In genomic region chr14:70442750-70443149, GRCh38 we compare ENCODE assay signal across 2 cellular contexts.
TF ChIP-seq lines count a peak whose summit lies in the region.

No MANE protein-coding gene starts in this region.

TF ChIP-seq in HCT116, 20 proteins besides CTCF, POLR2A, EP300 and RAD21:
- TF ChIP-seq ZNF274 (IDR thresholded peaks at IDR 0.05; ENCODE audit: low read depth, low read length), result no peak
- no peak for TF ChIP-seq YY1 (IDR thresholded peaks at IDR 0.05; ENCODE audit: extremely low read depth, insufficient replicate concordance, low read depth, low read length)
- TF ChIP-seq TCF7L2 (IDR thresholded peaks at IDR 0.05; ENCODE audit: borderline replicate concordance, extremely low read depth, insufficient read depth, insufficient read length), result no peak
- peak; percentile 87 for TF ChIP-seq CBX3 (IDR thresholded peaks at IDR 0.05; ENCODE audit: low read depth)

TF ChIP-seq in H1, 55 proteins besides CTCF, POLR2A, EP300 and RAD21:
- TF ChIP-seq EZH2 (IDR thresholded peaks at IDR 0.05; ENCODE audit: low read depth, low read length, severe bottlenecking) (no peak), CEBPB (IDR thresholded peaks at IDR 0.05; ENCODE audit: low read depth, low read length) (no peak), RFX5 (IDR thresholded peaks at IDR 0.05; ENCODE audit: borderline replicate concordance, low read depth, low read length) (no peak), SAP30 (IDR thresholded peaks at IDR 0.05; ENCODE audit: insufficient read depth, insufficient replicate concordance, low read length) (no peak), BRCA1 (IDR thresholded peaks at IDR 0.05; ENCODE audit: low read depth, low read length) (no peak), BACH1 (IDR thresholded peaks at IDR 0.05; ENCODE audit: low read length) (no peak), CHD7 (IDR thresholded peaks at IDR 0.05; ENCODE audit: insufficient replicate concordance, low read length) (no peak), JUN (IDR thresholded peaks at IDR 0.05; ENCODE audit: low read depth, low read length) (no peak), CHD1 (IDR thresholded peaks at IDR 0.05; ENCODE audit: low read depth, low read length) (no peak), PHF8 (conservative IDR thresholded peaks at IDR 0.05; ENCODE audit: low read depth, low read length) (no peak), E2F6 (IDR thresholded peaks at IDR 0.05) (no peak), KDM1A (IDR thresholded peaks at IDR 0.05; ENCODE audit: borderline replicate concordance, low read length) (no peak), CBX8 (IDR thresholded peaks at IDR 0.05; ENCODE audit: borderline replicate concordance, low read depth, low read length) (no peak), ATF2 (IDR thresholded peaks at IDR 0.05; ENCODE audit: low read length) (no peak)
TF ChIP-seq in H1: peak in this region for 0.
